In the genomic region with DNA sequence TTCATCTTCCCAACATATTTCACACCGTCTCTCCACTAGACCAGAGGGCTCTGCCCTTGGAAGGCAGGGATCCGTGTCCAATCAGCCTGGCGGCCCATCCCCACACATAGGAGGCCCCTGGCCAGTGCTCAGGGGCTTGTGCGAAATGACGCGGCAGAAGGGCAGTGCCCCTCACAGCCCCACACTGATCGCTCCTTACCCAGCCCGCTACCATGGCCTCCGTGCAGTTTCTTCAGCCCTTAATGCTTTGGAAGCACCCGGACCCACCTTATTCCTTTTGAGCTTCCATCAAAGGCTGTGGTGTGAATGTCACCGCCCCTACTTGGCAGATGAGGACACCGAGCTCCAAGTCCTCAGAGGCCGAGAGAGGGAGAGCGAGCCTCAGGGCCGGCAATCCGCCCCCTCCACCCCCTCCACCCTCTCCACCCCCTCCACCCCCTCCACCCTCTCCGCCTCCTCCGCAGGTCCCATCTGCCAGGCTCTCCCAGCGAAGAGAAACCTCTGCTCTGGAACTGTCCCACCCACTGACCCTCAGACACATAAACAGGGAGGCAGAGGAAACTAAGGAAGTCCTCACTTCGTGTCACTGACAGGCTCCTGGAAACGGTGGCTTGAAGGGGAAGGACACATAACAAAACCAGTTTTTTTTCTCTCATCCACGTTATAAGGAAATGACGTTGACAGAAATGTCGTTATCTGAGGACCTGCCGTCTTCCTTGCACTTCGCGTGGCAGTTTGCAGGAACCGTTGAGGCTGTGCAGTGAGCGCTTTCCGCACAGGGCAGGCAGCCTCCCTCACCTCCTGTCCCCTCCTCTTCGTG, we compare ENCODE assay signal across 1 cellular context.
TF ChIP-seq lines count a peak whose summit lies in the region.

No MANE protein-coding gene starts in this region.

TF ChIP-seq in K562, 482 proteins besides CTCF, POLR2A, EP300 and RAD21 (continued from another document):
- TF ChIP-seq ZBTB5 (IDR thresholded peaks at IDR 0.05) = no peak
- no peak for TF ChIP-seq SMAD3 (CRISPR knock-in tag; conservative IDR thresholded peaks at IDR 0.05)
- TF ChIP-seq BCOR (IDR thresholded peaks at IDR 0.05) = no peak
- TF ChIP-seq POLR3G (IDR thresholded peaks at IDR 0.05; ENCODE audit: extremely low read depth, insufficient read length, insufficient replicate concordance) = no peak
- TF ChIP-seq NCOA1 (IDR thresholded peaks at IDR 0.05; ENCODE audit: low read depth) = no peak
- TF ChIP-seq ZNF77 (CRISPR knock-in tag; IDR thresholded peaks at IDR 0.05) = no peak
- no peak; the same call in 1 of the 2 replicates for TF ChIP-seq MYC (IDR thresholded peaks at IDR 0.05; ENCODE audit: low read depth, low read length)
- no peak for TF ChIP-seq MYC (CRISPR knock-in tag; IDR thresholded peaks at IDR 0.05; ENCODE audit: borderline replicate concordance, low read depth)
